ENCODE assay signal across 17 cellular contexts in genomic region chr7:21146642-21147423, GRCh38.
"Had no signal": no experiment of that assay in that cellular context is flagged by ENCODE, and none has a peak within 500 bp of the region (broad histone marks: within the 10 kb centered on the region; RNA-seq: fewer than 3 reads in every experiment).

No MANE protein-coding gene starts in this region.

- H3K27ac ChIP-seq: body of pancreas, coronary artery, esophagus squamous epithelium, sigmoid colon, spleen, stomach, thoracic aorta, upper lobe of right lung had no signal

- H3K27me3 ChIP-seq: body of pancreas, sigmoid colon, stomach, upper lobe of right lung had no signal

- H3K4me3 ChIP-seq: body of pancreas, coronary artery, esophagus squamous epithelium, sigmoid colon, spleen, stomach, thoracic aorta, upper lobe of right lung had no signal

- H3K36me3 ChIP-seq: esophagus squamous epithelium, sigmoid colon, spleen, stomach, thoracic aorta, upper lobe of right lung had no signal

- DNase-seq: activated CD4-positive, alpha-beta T cell treated with anti-CD3 and anti-CD28 coated beads, Interleukin-2, amount 50 U/mL, for 1 hour; activated naive CD8-positive, alpha-beta T cell treated with anti-CD3 and anti-CD28 coated beads for 36 hours; amygdala; body of pancreas; central memory CD4-positive, alpha-beta T cell; effector CD4-positive, alpha-beta T cell; esophagus squamous epithelium; hypothalamus; immature natural killer cell; sigmoid colon; spleen; stomach; upper lobe of right lung had no signal

- ATAC-seq: activated CD4-positive, CD25-positive, alpha-beta regulatory T cell treated with anti-CD3 and anti-CD28 coated beads, Interleukin-2, amount 50 U/mL, for 24 hours; body of pancreas; upper lobe of right lung had no signal

- H3K9me3 ChIP-seq: body of pancreas, esophagus squamous epithelium, sigmoid colon, spleen, stomach, thoracic aorta, upper lobe of right lung had no signal

- H3K4me1 ChIP-seq: body of pancreas, esophagus squamous epithelium, sigmoid colon, spleen, stomach, upper lobe of right lung had no signal

- FAIRE-seq: endothelial cell of umbilical vein had no signal
